Comparison of ENCODE assay signal across 12 cellular contexts in genomic region chr9:117771162-117771561, GRCh38.
"Had no signal": no experiment of that assay in that cellular context is flagged by ENCODE, and none has a peak within 500 bp of the region (broad histone marks: within the 10 kb centered on the region; RNA-seq: fewer than 3 reads in every experiment).

No MANE protein-coding gene starts in this region.

- DNase-seq: activated B cell treated with CpG ODN at 0.5 μM for 24 hours; activated CD4-positive, alpha-beta T cell treated with anti-CD3 and anti-CD28 coated beads, Interleukin-2, amount 10 ng/mL, durations not matched to agents 7 days and 5 days; activated CD8-positive, alpha-beta memory T cell treated with anti-CD3 and anti-CD28 coated beads for 24 hours; activated naive CD4-positive, alpha-beta T cell treated with anti-CD3 and anti-CD28 coated beads for 36 hours; gastrocnemius medialis; stomach had no signal

- H3K36me3 ChIP-seq: cardiac muscle cell, esophagus muscularis mucosa, gastrocnemius medialis, stomach, thoracic aorta had no signal

- H3K27ac ChIP-seq: cardiac muscle cell, esophagus muscularis mucosa, gastrocnemius medialis, parathyroid adenoma, skin epidermis, stomach, thoracic aorta had no signal

- H3K9ac ChIP-seq: parathyroid adenoma had no signal

- H3K9me3 ChIP-seq: esophagus muscularis mucosa, gastrocnemius medialis, stomach, thoracic aorta had no signal

- H3K79me2 ChIP-seq: parathyroid adenoma had no signal

- H3K27me3 ChIP-seq: cardiac muscle cell, esophagus muscularis mucosa, gastrocnemius medialis, stomach had no signal

- H3K4me1 ChIP-seq: esophagus muscularis mucosa, gastrocnemius medialis, parathyroid adenoma, stomach had no signal

- H2AFZ ChIP-seq: parathyroid adenoma had no signal

- ATAC-seq: activated T-helper 17 cell treated with anti-CD3 and anti-CD28 coated beads, Interleukin-2, amount 50 U/mL, for 72 hours; gastrocnemius medialis had no signal

- H3K4me3 ChIP-seq: cardiac muscle cell, esophagus muscularis mucosa, gastrocnemius medialis, skin epidermis, stomach, thoracic aorta had no signal
